9 cellular contexts compared by ENCODE assay signal in the genomic region with DNA sequence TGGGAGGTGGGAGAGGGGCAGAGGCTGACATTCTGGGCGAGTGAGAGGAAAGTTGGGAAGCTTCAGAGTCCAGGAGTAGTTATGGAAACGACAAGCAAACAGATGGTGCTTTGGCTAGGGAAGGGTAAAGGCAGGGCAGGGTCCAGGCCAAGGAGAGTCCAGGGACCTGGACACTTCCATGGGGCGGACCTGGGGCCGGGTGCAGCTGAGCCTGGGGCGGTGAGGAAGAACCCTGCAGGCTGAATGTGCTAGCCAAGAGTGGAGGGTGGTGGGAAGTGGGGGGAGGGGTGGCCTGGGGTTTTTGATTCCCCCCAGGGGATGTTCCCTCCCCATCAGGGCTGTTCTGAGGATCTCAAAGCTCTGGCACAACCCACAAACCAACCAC. TPM values are rescaled to one million over a fixed set of nuclear protein-coding genes. Genes with fewer than 3 reads are reported as not detected.
A peak's percentile ranks its signal among the peaks of the same experiment; 100 is the strongest.
DNase-seq lines count a peak whose midpoint lies in the region; ATAC-seq and TF ChIP-seq lines count a peak whose summit lies in the region.
"Had no signal": no experiment of that assay in that cellular context is flagged by ENCODE, and none has a peak within 500 bp of the region (broad histone marks: within the 10 kb centered on the region; RNA-seq: fewer than 3 reads in every experiment).

No MANE protein-coding gene starts in this region.

- peaks cover 8 to 26% (median 10%) of the 10 kb centered on the region in 3 donors for H3K36me3 ChIP-seq in esophagus squamous epithelium

- 2 to 4% methylated on average over 4 to 5 of the region's 5 CpGs for WGBS in esophagus squamous epithelium, 2 donors

- H3K36me3 Mint-ChIP-seq in osteocyte (ENCODE audit: unreplicated experiment) = peaks cover 24% of the 10 kb centered on the region

- H3K4me3 Mint-ChIP-seq in osteocyte (ENCODE audit: unreplicated experiment) = peak overlapping the region; percentile 91

- no peak for TF ChIP-seq POLR2A in esophagus squamous epithelium (IDR thresholded peaks at IDR 0.05)

- peaks cover 42% of the 10 kb centered on the region for H3K4me1 Mint-ChIP-seq in osteocyte (ENCODE audit: unreplicated experiment)

- H3K27me3 ChIP-seq in esophagus squamous epithelium = no peaks in the 10 kb centered on the region

- peak overlapping the region; percentile 79 for H3K27ac Mint-ChIP-seq in osteocyte (ENCODE audit: unreplicated experiment)

- H3K9me3 Mint-ChIP-seq in osteocyte (ENCODE audit: unreplicated experiment) = no peaks in the 10 kb centered on the region

- H3K9me3 ChIP-seq in esophagus squamous epithelium = no peaks in the 10 kb centered on the region

- intact Hi-C loops in esophagus squamous epithelium (cut with DNase I) = loop anchor here (2.0 kb wide), 1 partner anchor 53 kb away; the partner anchor contains the start of gene PDK2

- H3K4me3 ChIP-seq in esophagus squamous epithelium = peak overlapping the region; percentile 71 to 85 (median 82)

- H3K27ac ChIP-seq in esophagus squamous epithelium = peak overlapping the region; percentile 93 to 95 (median 94)

- DNase-seq in D341Med (ENCODE audit: low spot score) (peak; percentile 50), RPMI7951 (ENCODE audit: low read depth) (peak; percentile 45), esophagus squamous epithelium (lab: John Stamatoyannopoulos, UW) (no peak), osteocyte (ENCODE audit: extremely low spot score, unreplicated experiment) (no peak), GOT3 (lab: John Stamatoyannopoulos, UW) (no peak), NCI-H2171 (lab: John Stamatoyannopoulos, UW) (no peak), T1000 (lab: John Stamatoyannopoulos, UW) (no peak)

- H3K27me3 Mint-ChIP-seq in osteocyte (ENCODE audit: unreplicated experiment) = no peaks in the 10 kb centered on the region

- no peak for ATAC-seq in GM18909 (IDR thresholded peaks at IDR 0.05; ENCODE audit: poor library complexity, unreplicated experiment)

- TF ChIP-seq CTCF in esophagus squamous epithelium (IDR thresholded peaks at IDR 0.05) (no peak), osteocyte (IDR thresholded peaks at IDR 0.05) (no peak)

- peaks cover 45 to 93% (median 52%) of the 10 kb centered on the region in 3 donors for H3K4me1 ChIP-seq in esophagus squamous epithelium

RNA-seq across cellular contexts. Expression of gene PPP1R9B, which starts 2.6 kb away (rescaled TPM):
- 9.5 and 12.8 TPM in 2 replicates for total RNA-seq in RPMI7951 (2014; rRNA removed; shearing (Covaris generic))
- total RNA-seq in esophagus squamous epithelium = 10 to 100 TPM; 24.9 to 35.9 (median 28.2) TPM
- 175 and 176 TPM in 2 replicates for total RNA-seq in osteocyte

RNA-seq across cellular contexts. Expression of gene SAMD14, which starts 17.9 kb away (rescaled TPM):
- 0.10 and 0.24 TPM in 2 replicates for total RNA-seq in RPMI7951 (2014; rRNA removed; shearing (Covaris generic))
- total RNA-seq in esophagus squamous epithelium (under 1 TPM in 1 of 4 donors, not detected in 3; 0.57 TPM), osteocyte (36.1 and 36.8 TPM in 2 replicates)
- total RNA-seq: HT1080 had no signal

RNA-seq across cellular contexts. Expression of gene SGCA, which starts 18.0 kb away (rescaled TPM):
- not detected in 2 replicates for total RNA-seq in RPMI7951 (2014; rRNA removed; shearing (Covaris generic))
- total RNA-seq in esophagus squamous epithelium (10 to 100 TPM in 1 of 4 donors, 1 to 10 TPM in 3; 1.9 to 15.1 (median 6.9) TPM), osteocyte (12.0 and 13.0 TPM in 2 replicates)
- total RNA-seq: HT1080 had no signal

RNA-seq across cellular contexts. Expression of gene PDK2, which starts 52.7 kb away (rescaled TPM):
- total RNA-seq in RPMI7951 (2014; rRNA removed; shearing (Covaris generic)) = 13.9 and 19.2 TPM in 2 replicates
- total RNA-seq in esophagus squamous epithelium (10 to 100 TPM in 3 of 4 donors, 1 to 10 TPM in 1; 5.2 to 20.2 (median 12.8) TPM), osteocyte (66.2 and 67.0 TPM in 2 replicates)

RNA-seq across cellular contexts. Expression of gene COL1A1, which starts 53.6 kb away (rescaled TPM):
- 239 and 259 TPM in 2 replicates for total RNA-seq in RPMI7951 (2014; rRNA removed; shearing (Covaris generic))
- 10 to 100 TPM; 12.4 to 20.8 (median 19.7) TPM for total RNA-seq in esophagus squamous epithelium
- 25,918 and 28,023 TPM in 2 replicates for total RNA-seq in osteocyte

Comparison
In these comparisons a context has a peak if more than half of its experiments do, and no peak if none do; other contexts are left out.
1. DNase-seq: peak in D341Med (single experiment) and RPMI7951 (single experiment); none in esophagus squamous epithelium (single experiment), osteocyte (single experiment), GOT3 (single experiment), NCI-H2171 (single experiment) and T1000 (single experiment).
2. RNA of gene SAMD14, which starts 17.9 kb away (total RNA-seq): 36.1 to 36.8 TPM in osteocyte; 0.10 to 0.24 TPM in RPMI7951 and 0.57 TPM in esophagus squamous epithelium; every median in the first group is over 10 times any median in the second.